ENCODE assay signal across 8 cellular contexts in the genomic region with DNA sequence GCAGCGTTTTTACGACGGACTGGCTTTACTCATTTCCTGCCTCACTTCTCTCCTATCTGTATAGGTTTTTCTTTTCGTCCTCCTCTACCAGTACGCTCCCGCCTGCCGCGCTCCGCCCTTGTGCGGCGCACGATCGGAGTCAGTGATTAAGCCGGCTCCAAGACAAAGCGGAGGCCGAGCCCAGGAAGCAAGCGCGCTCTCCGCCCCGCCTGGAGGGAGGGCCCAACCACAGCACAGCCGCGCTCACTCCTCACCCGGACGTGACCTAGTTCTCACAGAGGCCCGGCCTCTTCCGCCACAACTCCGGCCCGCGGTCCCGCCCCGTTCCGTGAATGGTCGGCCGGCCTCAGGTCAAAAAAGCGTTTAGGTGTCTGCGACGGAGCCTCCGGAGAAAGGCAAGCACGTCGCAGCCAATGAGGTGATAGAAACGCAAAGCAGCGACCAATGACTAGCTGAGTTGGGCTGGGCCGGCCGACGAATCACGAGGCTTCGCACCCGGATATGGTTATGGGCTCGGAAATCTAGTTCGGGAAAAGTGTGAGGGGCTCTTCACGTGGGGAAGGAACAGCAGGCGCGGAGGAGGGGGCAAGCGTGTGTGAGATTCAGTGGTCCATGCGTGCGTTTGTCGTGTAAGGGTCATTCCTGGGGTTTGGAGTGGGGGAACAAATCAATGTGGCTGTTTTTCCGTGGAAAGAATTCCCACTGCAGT. TPM values are rescaled to one million over a fixed set of nuclear protein-coding genes. Genes with fewer than 3 reads are reported as not detected.
DNase-seq lines count a peak whose midpoint lies in the region; ATAC-seq lines count a peak whose summit lies in the region.

A gene with protein sequence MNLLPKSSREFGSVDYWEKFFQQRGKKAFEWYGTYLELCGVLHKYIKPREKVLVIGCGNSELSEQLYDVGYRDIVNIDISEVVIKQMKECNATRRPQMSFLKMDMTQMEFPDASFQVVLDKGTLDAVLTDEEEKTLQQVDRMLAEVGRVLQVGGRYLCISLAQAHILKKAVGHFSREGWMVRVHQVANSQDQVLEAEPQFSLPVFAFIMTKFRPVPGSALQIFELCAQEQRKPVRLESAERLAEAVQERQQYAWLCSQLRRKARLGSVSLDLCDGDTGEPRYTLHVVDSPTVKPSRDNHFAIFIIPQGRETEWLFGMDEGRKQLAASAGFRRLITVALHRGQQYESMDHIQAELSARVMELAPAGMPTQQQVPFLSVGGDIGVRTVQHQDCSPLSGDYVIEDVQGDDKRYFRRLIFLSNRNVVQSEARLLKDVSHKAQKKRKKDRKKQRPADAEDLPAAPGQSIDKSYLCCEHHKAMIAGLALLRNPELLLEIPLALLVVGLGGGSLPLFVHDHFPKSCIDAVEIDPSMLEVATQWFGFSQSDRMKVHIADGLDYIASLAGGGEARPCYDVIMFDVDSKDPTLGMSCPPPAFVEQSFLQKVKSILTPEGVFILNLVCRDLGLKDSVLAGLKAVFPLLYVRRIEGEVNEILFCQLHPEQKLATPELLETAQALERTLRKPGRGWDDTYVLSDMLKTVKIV (plus strand): TSS at position 494 of the 709 bp plus-strand sequence. CDS start 308 bp downstream, outside the sequence.

- peak within 1 kb of the TSS; percentile 68 to 96 (median 84) for H3K4me3 ChIP-seq in BLaER1 treated with 17β-estradiol and CSF1 and Interleukin-3, amounts not matched to agents 10 nM and 100 nM

- peaks cover 27 to 36% (median 32%) of the 10 kb centered on the region in 11 experiments for H3K36me3 ChIP-seq in BLaER1 treated with 17β-estradiol and CSF1 and Interleukin-3, amounts not matched to agents 10 nM and 100 nM

- H3K9me3 ChIP-seq in BLaER1 treated with 17β-estradiol and CSF1 and Interleukin-3, amounts not matched to agents 10 nM and 100 nM (replicated peaks in 1 of 11): no peaks in the 10 kb centered on the region

- DNase-seq in NCI-H748 (lab: John Stamatoyannopoulos, UW; ENCODE audit: unreplicated experiment) (peak; percentile 97), cortex of kidney (lab: John Stamatoyannopoulos, UW) (peak; percentile 91), left colon (peak; percentile 98 to 99)
- peak; percentile 98 for DNase-seq in activated CD4-positive, alpha-beta T cell treated with anti-CD3 and anti-CD28 coated beads, Interleukin-2, amount 50 U/mL, for 1 hour
- peak; percentile 99 for DNase-seq in stimulated activated CD4-positive, alpha-beta T cell treated with anti-CD3 and anti-CD28 coated beads, Interleukin-1b, Interleukin-23, amount 100 ng/mL, for 48 hours

- peaks cover 37 to 45% (median 40%) of the 10 kb centered on the region in 10 experiments for H3K4me1 ChIP-seq in BLaER1 treated with 17β-estradiol and CSF1 and Interleukin-3, amounts not matched to agents 10 nM and 100 nM

- peak; percentile 95 for ATAC-seq in GM19351 (IDR thresholded peaks at IDR 0.05; ENCODE audit: unreplicated experiment)
- peak; percentile 99 for ATAC-seq in HG03521 (IDR thresholded peaks at IDR 0.05; ENCODE audit: unreplicated experiment)
- peak; percentile 95 for ATAC-seq in left colon

- H3K27me3 ChIP-seq in BLaER1 treated with 17β-estradiol and CSF1 and Interleukin-3, amounts not matched to agents 10 nM and 100 nM: no peaks in the 10 kb centered on the region

- H4K20me1 ChIP-seq in BLaER1 treated with 17β-estradiol and CSF1 and Interleukin-3, amounts not matched to agents 10 nM and 100 nM: peaks cover 0 to 29% (median 24%) of the 10 kb centered on the region in 11 experiments; a peak in 13 of 22 replicates

- intact Hi-C loops in left colon (cut with DNase I, micrococcal nuclease): loop anchor here in 1 of 2 donors (1.0 kb wide), 1 partner anchor 38 kb away; no protein-coding TSS in a partner anchor

- peak within 1 kb of the TSS; percentile 81 to 97 (median 91) for H3K4me2 ChIP-seq in BLaER1 treated with 17β-estradiol and CSF1 and Interleukin-3, amounts not matched to agents 10 nM and 100 nM

- H3K9ac ChIP-seq in BLaER1 treated with 17β-estradiol and CSF1 and Interleukin-3, amounts not matched to agents 10 nM and 100 nM: peak within 1 kb of the TSS; percentile 74 to 92 (median 87)

- peak within 1 kb of the TSS; percentile 76 to 92 (median 85) for H3K27ac ChIP-seq in BLaER1 treated with 17β-estradiol and CSF1 and Interleukin-3, amounts not matched to agents 10 nM and 100 nM

RNA-seq across cellular contexts. Expression of the gene that starts here (rescaled TPM):
- 10 to 100 TPM; 22.1 to 24.8 TPM for total RNA-seq in left colon

Comparison
In these comparisons a context has a peak if more than half of its experiments do, and no peak if none do; other contexts are left out.
1. Peak in every context shown above with its lines: DNase-seq, ATAC-seq, H3K4me3 ChIP-seq and H3K27ac ChIP-seq.